In the genomic region with DNA sequence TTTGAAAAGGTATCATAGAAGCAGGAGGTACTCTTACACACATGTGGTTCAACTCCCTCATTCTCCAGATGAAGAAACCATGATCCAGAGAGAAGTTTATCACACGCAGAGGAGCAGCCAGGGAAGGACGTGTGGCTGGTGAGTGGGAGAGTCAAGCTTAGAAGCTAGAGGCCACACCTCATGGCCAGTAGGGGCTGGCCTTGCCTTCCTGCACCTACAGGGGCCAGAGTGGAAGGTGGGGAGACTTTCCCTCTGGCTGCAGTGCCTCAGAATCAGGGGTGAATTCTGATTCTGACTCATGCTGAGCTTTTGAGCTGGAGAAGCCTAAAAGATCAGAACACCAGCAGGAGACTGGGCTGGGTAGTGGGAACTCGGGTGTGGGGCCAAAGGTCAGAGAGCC, we compare ENCODE assay signal across 24 cellular contexts.
DNase-seq lines count a peak whose midpoint lies in the region; ATAC-seq and TF ChIP-seq lines count a peak whose summit lies in the region.
"Had no signal": no experiment of that assay in that cellular context is flagged by ENCODE, and none has a peak within 500 bp of the region (broad histone marks: within the 10 kb centered on the region; RNA-seq: fewer than 3 reads in every experiment).

No MANE protein-coding gene starts in this region.

- H3K27ac Mint-ChIP-seq in activated CD4-positive, alpha-beta T cell treated with anti-CD3 and anti-CD28 coated beads, Interleukin-2, amount 10 ng/mL, durations not matched to agents 24 days and 14 days = peak overlapping the region; percentile 78
- H3K27ac Mint-ChIP-seq in activated T-helper 17 cell treated with anti-CD3 and anti-CD28 coated beads, Interleukin-2, amount 50 U/mL, for 72 hours = peak overlapping the region; percentile 70
- peak overlapping the region; percentile 44 to 100 (median 97) for H3K27ac Mint-ChIP-seq in naive thymus-derived CD4-positive, alpha-beta T cell
- H3K27ac Mint-ChIP-seq: memory B cell had no signal

- DNase-seq in activated CD4-positive, alpha-beta T cell treated with anti-CD3 and anti-CD28 coated beads, Interleukin-2, amount 10 ng/mL, durations not matched to agents 24 days and 14 days = no peak
- no peak for DNase-seq in activated CD4-positive, alpha-beta T cell treated with anti-CD3 and anti-CD28 coated beads for 48 hours
- DNase-seq in GM12865 (ENCODE audit: low read depth) (no peak), lower lobe of right lung (no peak), occipital lobe (lab: John Stamatoyannopoulos, UW) (no peak)
- DNase-seq in naive thymus-derived CD4-positive, alpha-beta T cell = no peak
- DNase-seq: activated CD4-positive, alpha-beta T cell treated with anti-CD3 and anti-CD28 coated beads for 1 hour; adrenal gland; brain microvascular endothelial cell; COR-L47; DMS79; glutamatergic neuron; NCI-H1092; NCI-H1930; NCI-H2227 treated with DMSO at 0.1 percent for 48 hours; NCI-H82; ovary; spleen; stimulated activated CD4-positive, alpha-beta T cell treated with anti-CD3 and anti-CD28 coated beads, Interleukin-4, amount 100 ng/mL, for 1 hour; stimulated activated naive CD4-positive, alpha-beta T cell treated with Interleukin-2 at 50 U/mL for 16 hours had no signal

- H3K9me3 ChIP-seq in naive thymus-derived CD4-positive, alpha-beta T cell (ENCODE audit: control insufficient read depth in 2 of 3, low read length in 3 of 3) = no peaks in the 10 kb centered on the region
- no peaks in the 10 kb centered on the region for H3K9me3 ChIP-seq in lower lobe of right lung
- H3K9me3 ChIP-seq: adrenal gland, ovary, spleen, tibial nerve had no signal

- H3K4me1 ChIP-seq in naive thymus-derived CD4-positive, alpha-beta T cell (ENCODE audit: control insufficient read depth in 2 of 2, insufficient read depth in 2 of 2, low read length in 2 of 2) = peaks cover 28 to 67% of the 10 kb centered on the region in 2 donors
- no peaks in the 10 kb centered on the region for H3K4me1 ChIP-seq in lower lobe of right lung
- H3K4me1 ChIP-seq: adrenal gland, tibial nerve had no signal

- H3K27ac ChIP-seq in naive thymus-derived CD4-positive, alpha-beta T cell (ENCODE audit: low read depth, low read length) = peak overlapping the region; percentile 83
- H3K27ac ChIP-seq in lower lobe of right lung = no peak overlapping the region
- H3K27ac ChIP-seq: adrenal gland, brain microvascular endothelial cell, ovary, spleen, tibial nerve had no signal

- no peaks in the 10 kb centered on the region for H3K27me3 Mint-ChIP-seq in activated CD4-positive, alpha-beta T cell treated with anti-CD3 and anti-CD28 coated beads, Interleukin-2, amount 10 ng/mL, durations not matched to agents 24 days and 14 days
- H3K27me3 Mint-ChIP-seq in activated T-helper 17 cell treated with anti-CD3 and anti-CD28 coated beads, Interleukin-2, amount 50 U/mL, for 72 hours = no peaks in the 10 kb centered on the region
- no peaks in the 10 kb centered on the region for H3K27me3 Mint-ChIP-seq in naive thymus-derived CD4-positive, alpha-beta T cell
- H3K27me3 Mint-ChIP-seq: memory B cell had no signal

- peaks cover 73% of the 10 kb centered on the region for H3K4me1 Mint-ChIP-seq in activated CD4-positive, alpha-beta T cell treated with anti-CD3 and anti-CD28 coated beads, Interleukin-2, amount 10 ng/mL, durations not matched to agents 24 days and 14 days
- H3K4me1 Mint-ChIP-seq in activated T-helper 17 cell treated with anti-CD3 and anti-CD28 coated beads, Interleukin-2, amount 50 U/mL, for 72 hours = peaks cover 44% of the 10 kb centered on the region
- peaks cover 0 to 96% (median 50%) of the 10 kb centered on the region in 7 donors for H3K4me1 Mint-ChIP-seq in naive thymus-derived CD4-positive, alpha-beta T cell
- H3K4me1 Mint-ChIP-seq: memory B cell had no signal

- no peak for ATAC-seq in activated T-helper 17 cell treated with anti-CD3 and anti-CD28 coated beads, Interleukin-2, amount 50 U/mL, for 72 hours (replicated peaks)
- ATAC-seq in naive thymus-derived CD4-positive, alpha-beta T cell = no peak
- ATAC-seq in lower lobe of right lung (no peak), HG03039 (IDR thresholded peaks at IDR 0.05; ENCODE audit: unreplicated experiment) (no peak)

- no peaks in the 10 kb centered on the region for H3K36me3 ChIP-seq in naive thymus-derived CD4-positive, alpha-beta T cell (ENCODE audit: control insufficient read depth in 2 of 3, insufficient read depth in 3 of 3, low read length in 3 of 3)
- H3K36me3 ChIP-seq in lower lobe of right lung = no peaks in the 10 kb centered on the region
- H3K36me3 ChIP-seq: adrenal gland, brain microvascular endothelial cell, ovary, spleen, tibial nerve had no signal

- peak overlapping the region; percentile 60 for H3K4me3 Mint-ChIP-seq in activated CD4-positive, alpha-beta T cell treated with anti-CD3 and anti-CD28 coated beads, Interleukin-2, amount 10 ng/mL, durations not matched to agents 24 days and 14 days
- peak overlapping the region; percentile 50 for H3K4me3 Mint-ChIP-seq in activated T-helper 17 cell treated with anti-CD3 and anti-CD28 coated beads, Interleukin-2, amount 50 U/mL, for 72 hours
- peak overlapping the region; percentile 25 to 96 (median 84) for H3K4me3 Mint-ChIP-seq in naive thymus-derived CD4-positive, alpha-beta T cell
- H3K4me3 Mint-ChIP-seq: memory B cell had no signal

- H3K4me3 ChIP-seq in GM12865 (ENCODE audit: low read depth, low read length) = peak overlapping the region; percentile 40
- peak overlapping the region; percentile 15 for H3K4me3 ChIP-seq in naive thymus-derived CD4-positive, alpha-beta T cell (ENCODE audit: low read length)
- H3K4me3 ChIP-seq in lower lobe of right lung = no peak overlapping the region
- H3K4me3 ChIP-seq: adrenal gland, ovary, spleen, tibial nerve had no signal

- POLR2A ChIA-PET in naive thymus-derived CD4-positive, alpha-beta T cell (lab: Charles Lee) = interaction anchor here (0.6 to 2.1 kb wide), 18 partner anchors 8 to 1423 kb away, joined by 3 to 7 read pairs (median 4); a partner anchor contains a TSS

- H3K36me3 Mint-ChIP-seq in activated CD4-positive, alpha-beta T cell treated with anti-CD3 and anti-CD28 coated beads, Interleukin-2, amount 10 ng/mL, durations not matched to agents 24 days and 14 days (ENCODE audit: low read depth) = no peaks in the 10 kb centered on the region
- no peaks in the 10 kb centered on the region for H3K36me3 Mint-ChIP-seq in activated T-helper 17 cell treated with anti-CD3 and anti-CD28 coated beads, Interleukin-2, amount 50 U/mL, for 72 hours (ENCODE audit: low read depth)
- peaks cover 8 to 26% (median 12%) of the 10 kb centered on the region in 5 donors for H3K36me3 Mint-ChIP-seq in naive thymus-derived CD4-positive, alpha-beta T cell
- H3K36me3 Mint-ChIP-seq: memory B cell had no signal

- TF ChIP-seq CTCF in GM12865 (IDR thresholded peaks at IDR 0.05; ENCODE audit: insufficient read depth, low read depth, low read length, missing control alignments) (no peak), lower lobe of right lung (IDR thresholded peaks at IDR 0.05) (no peak)

- CTCF ChIA-PET in naive thymus-derived CD4-positive, alpha-beta T cell (lab: Charles Lee) = interaction anchor here (1.0 to 3.6 kb wide), 3 partner anchors 10 to 1063 kb away, joined by 3 to 16 read pairs (median 5); no protein-coding TSS in a partner anchor

- peaks cover 6% of the 10 kb centered on the region for H3K9me3 Mint-ChIP-seq in activated CD4-positive, alpha-beta T cell treated with anti-CD3 and anti-CD28 coated beads, Interleukin-2, amount 10 ng/mL, durations not matched to agents 24 days and 14 days
- H3K9me3 Mint-ChIP-seq in activated T-helper 17 cell treated with anti-CD3 and anti-CD28 coated beads, Interleukin-2, amount 50 U/mL, for 72 hours = no peaks in the 10 kb centered on the region
- H3K9me3 Mint-ChIP-seq in naive thymus-derived CD4-positive, alpha-beta T cell = peaks cover 0 to 3% (median 0%) of the 10 kb centered on the region in 11 donors
- H3K9me3 Mint-ChIP-seq: memory B cell had no signal

- intact Hi-C loops in activated CD4-positive, alpha-beta T cell treated with anti-CD3 and anti-CD28 coated beads, Interleukin-2, amount 10 ng/mL, durations not matched to agents 24 days and 14 days (cut with micrococcal nuclease) = no loop called here
- intact Hi-C loops in naive thymus-derived CD4-positive, alpha-beta T cell (cut with micrococcal nuclease) = loop anchor here in 1 of 2 donors (2.0 kb wide), 1 partner anchor 17 kb away; no protein-coding TSS in a partner anchor
- intact Hi-C loops in lower lobe of right lung (cut with DNase I) = no loop called here

- no peaks in the 10 kb centered on the region for H3K27me3 ChIP-seq in naive thymus-derived CD4-positive, alpha-beta T cell (ENCODE audit: control insufficient read depth in 2 of 2, insufficient read depth in 2 of 2, low read length in 2 of 2)
- no peaks in the 10 kb centered on the region for H3K27me3 ChIP-seq in lower lobe of right lung (ENCODE audit: low read depth)
- H3K27me3 ChIP-seq: adrenal gland, brain microvascular endothelial cell, ovary, tibial nerve had no signal
